ENCODE assay signal across 7 cellular contexts in genomic region chr2:130391058-130391871, GRCh38. TPM values are rescaled to one million over a fixed set of nuclear protein-coding genes. Genes with fewer than 3 reads are reported as not detected.
DNase-seq lines count a peak whose midpoint lies in the region; ATAC-seq and TF ChIP-seq lines count a peak whose summit lies in the region.

No MANE protein-coding gene starts in this region.

- H3K4me3 ChIP-seq in iPS-15b (ENCODE audit: low read depth, low read length) (peak overlapping the region; percentile 73), sigmoid colon (peak overlapping the region; percentile 61 to 74 (median 66))

- peaks cover 23% of the 10 kb centered on the region for H3K27me3 ChIP-seq in iPS-15b (ENCODE audit: control insufficient read depth, insufficient read depth, low read length)
- H3K27me3 ChIP-seq in sigmoid colon: peaks cover 0 to 2% (median 0%) of the 10 kb centered on the region in 3 donors

- H3K4me1 Mint-ChIP-seq in brain: peaks cover 35% of the 10 kb centered on the region

- TF ChIP-seq CTCF in brain (conservative IDR thresholded peaks at IDR 0.05) (no peak), sigmoid colon (IDR thresholded peaks at IDR 0.05) (no peak)

- H3K27ac Mint-ChIP-seq in brain: peak overlapping the region; percentile 88 to 98 (median 92)

- H3K27me3 Mint-ChIP-seq in brain: peaks cover 4% of the 10 kb centered on the region

- DNase-seq in NCI-H187 treated with DMSO at 0.1 percent for 48 hours (lab: John Stamatoyannopoulos, UW) (peak; percentile 10), T1000 (lab: John Stamatoyannopoulos, UW) (peak; percentile 45), sigmoid colon (peak; percentile 85)

- H3K36me3 ChIP-seq in iPS-15b (ENCODE audit: control insufficient read depth, insufficient read depth, low read length) (no peaks in the 10 kb centered on the region), sigmoid colon (no peaks in the 10 kb centered on the region)

- H3K4me1 ChIP-seq in iPS-15b (ENCODE audit: control insufficient read depth, insufficient read depth, low read length): no peaks in the 10 kb centered on the region
- H3K4me1 ChIP-seq in sigmoid colon: peaks cover 0 to 20% (median 17%) of the 10 kb centered on the region in 4 donors

- H3K9me3 ChIP-seq in iPS-15b (ENCODE audit: control insufficient read depth, insufficient read depth, low read length): no peaks in the 10 kb centered on the region
- no peaks in the 10 kb centered on the region for H3K9me3 ChIP-seq in sigmoid colon

- TF ChIP-seq EP300 in sigmoid colon (IDR thresholded peaks at IDR 0.05): no peak

- intact Hi-C loops in sigmoid colon (cut with DNase I): loop anchor here (1.0 to 5.0 kb wide), 2 partner anchors 19 to 34 kb away; partner anchors contain the start of gene PTPN18

- TF ChIP-seq POLR2A in GM18505 (IDR thresholded peaks at IDR 0.05; ENCODE audit: borderline replicate concordance, extremely low read depth, insufficient read depth, insufficient read length) (peak; percentile 45), sigmoid colon (IDR thresholded peaks at IDR 0.05) (peak; percentile 8 to 27)

- peaks cover 0 to 7% (median 0%) of the 10 kb centered on the region in 5 experiments for H3K9me3 Mint-ChIP-seq in brain

- 1 to 3% methylated on average over 59 of the region's 59 CpGs for WGBS in sigmoid colon, 2 donors

- peak overlapping the region; percentile 80 to 89 (median 83) for H3K27ac ChIP-seq in sigmoid colon

- ATAC-seq in GM18505 (IDR thresholded peaks at IDR 0.05; ENCODE audit: unreplicated experiment): peak; percentile 90
- ATAC-seq in HG02870 (IDR thresholded peaks at IDR 0.05; ENCODE audit: unreplicated experiment): peak; percentile 83

- H3K4me3 Mint-ChIP-seq in brain: peak overlapping the region; percentile 86 to 89 (median 88)

- H3K36me3 Mint-ChIP-seq in brain: no peaks in the 10 kb centered on the region

- H3K9ac ChIP-seq in iPS-15b (ENCODE audit: low read depth, low read length): no peak overlapping the region

RNA-seq across cellular contexts. Expression of gene PTPN18, which starts 35.4 kb away (rescaled TPM):
- polyA plus RNA-seq in brain (ENCODE audit: insufficient read depth, low read depth, low replicate concordance) (55.9 TPM), sigmoid colon (100 to 1,000 TPM in 1 of 3 donors, 10 to 100 TPM in 2; 49.7 to 113 (median 55.3) TPM)
- total RNA-seq in sigmoid colon: 10 to 100 TPM; 30.0 to 39.2 (median 37.4) TPM

RNA-seq across cellular contexts. Expression of gene IMP4, which starts 48.6 kb away (rescaled TPM):
- 63.0 TPM for polyA plus RNA-seq in brain (ENCODE audit: insufficient read depth, low read depth, low replicate concordance)
- total RNA-seq in sigmoid colon: 100 to 1,000 TPM in 1 of 4 donors, 10 to 100 TPM in 3; 71.2 to 130 (median 81.2) TPM
- polyA plus RNA-seq in sigmoid colon: 10 to 100 TPM; 48.0 to 85.0 (median 51.3) TPM

Comparison
In these comparisons a context has a peak if more than half of its experiments do, and no peak if none do; other contexts are left out.
1. Peak in every context shown above with its lines: DNase-seq, ATAC-seq, H3K4me3 ChIP-seq and H3K27ac ChIP-seq.
2. DNase-seq: peak in every context shown above with its lines; median percentile 85 in sigmoid colon; 45 in T1000; 10 in NCI-H187 treated with DMSO at 0.1 percent for 48 hours.